14 cellular contexts compared by ENCODE assay signal in genomic region chr4:184293552-184293951, GRCh38.
DNase-seq lines count a peak whose midpoint lies in the region; ATAC-seq, FAIRE-seq and TF ChIP-seq lines count a peak whose summit lies in the region.
"Had no signal": no experiment of that assay in that cellular context is flagged by ENCODE, and none has a peak within 500 bp of the region (broad histone marks: within the 10 kb centered on the region; RNA-seq: fewer than 3 reads in every experiment).

No MANE protein-coding gene starts in this region.

- DNase-seq in Calu3 (peak; percentile 54), NCI-H2029 (lab: John Stamatoyannopoulos, UW) (peak; percentile 76), endothelial cell of umbilical vein (ENCODE audit: low read depth, low spot score) (peak; percentile 74), mucosa of descending colon (peak in 1 of 3 donors; percentile 61), HuH-7.5 (ENCODE audit: low spot score) (no peak), NCI-H446 (lab: John Stamatoyannopoulos, UW) (no peak)
- DNase-seq in activated CD4-positive, alpha-beta memory T cell treated with anti-CD3 and anti-CD28 coated beads for 36 hours, result no peak
- DNase-seq in T-helper 2 cell treated with Interferon-gamma antibody and Interleukin-4, amounts not matched to agents 5 μg/mL and 100 μg/mL, for 36 hours (ENCODE audit: low spot score), result no peak
- DNase-seq: NCI-H524, sigmoid colon had no signal

- no peak overlapping the region for H3K4me2 ChIP-seq in endothelial cell of umbilical vein (ENCODE audit: insufficient read depth, low read length)

- peaks cover under 1% of the 10 kb centered on the region for H3K36me3 Mint-ChIP-seq in Calu3 (ENCODE audit: insufficient read depth, unreplicated experiment)
- H3K36me3 Mint-ChIP-seq in activated CD4-positive, alpha-beta memory T cell treated with anti-CD3 and anti-CD28 coated beads for 36 hours, result no peaks in the 10 kb centered on the region
- no peaks in the 10 kb centered on the region for H3K36me3 Mint-ChIP-seq in T-helper 2 cell treated with Interferon-gamma antibody and Interleukin-4, amounts not matched to agents 5 μg/mL and 100 μg/mL, for 36 hours (ENCODE audit: low read depth)
- H3K36me3 Mint-ChIP-seq: CD8-positive, alpha-beta T cell had no signal

- POLR2A ChIA-PET in endothelial cell of umbilical vein (lab: Charles Lee), result no interaction called here
- POLR2A ChIA-PET in activated CD4-positive, alpha-beta memory T cell treated with anti-CD3 and anti-CD28 coated beads for 36 hours (lab: Charles Lee), result interaction anchor here (1.0 kb wide), 1 partner anchor 28 kb away, joined by 3 read pairs; no protein-coding TSS in a partner anchor

- FAIRE-seq in endothelial cell of umbilical vein (lab: Jason Lieb, UNC), result no peak
- FAIRE-seq: astrocyte, keratinocyte had no signal

- H3K36me3 ChIP-seq in endothelial cell of umbilical vein (ENCODE audit: control insufficient read depth in 2 of 2, extremely low read depth in 1 of 2, insufficient read depth in 2 of 2, low read length in 2 of 2) (no peaks in the 10 kb centered on the region), mucosa of descending colon (ENCODE audit: low read depth) (no peaks in the 10 kb centered on the region)
- H3K36me3 ChIP-seq: sigmoid colon had no signal

- intact Hi-C loops in Calu3 (cut with micrococcal nuclease; ENCODE audit: unreplicated experiment), result loop anchor here (2.0 kb wide), 1 partner anchor 49 kb away; no protein-coding TSS in a partner anchor
- intact Hi-C loops in endothelial cell of umbilical vein (cut with micrococcal nuclease), result no loop called here
- intact Hi-C loops in mucosa of descending colon (cut with DNase I, micrococcal nuclease), result no loop called here
- intact Hi-C loops in activated CD4-positive, alpha-beta memory T cell treated with anti-CD3 and anti-CD28 coated beads for 36 hours (cut with micrococcal nuclease), result no loop called here

- no peak overlapping the region for H3K9ac ChIP-seq in endothelial cell of umbilical vein (replicated peaks; ENCODE audit: extremely low read depth, insufficient read depth, low read length)

- no peaks in the 10 kb centered on the region for H3K79me2 ChIP-seq in endothelial cell of umbilical vein (ENCODE audit: control insufficient read depth, insufficient read depth, low read length)

- TF ChIP-seq CTCF in Calu3 (IDR thresholded peaks at IDR 0.05; ENCODE audit: unreplicated experiment) (no peak), endothelial cell of umbilical vein (IDR thresholded peaks at IDR 0.05; ENCODE audit: extremely low read depth in 1 of 2, insufficient read depth in 1 of 2, low read depth in 1 of 2, low read length in 2 of 2) (no peak), mucosa of descending colon (IDR thresholded peaks at IDR 0.05) (no peak)

- BruUV-seq in Calu3 (replicated peaks; lab: Mats Ljungman, UMichigan) (no TSS peak), endothelial cell of umbilical vein (replicated peaks; lab: Mats Ljungman, UMichigan) (no TSS peak)

- ATAC-seq in mucosa of descending colon, result peak; percentile 91
- ATAC-seq: CD8-positive, alpha-beta T cell had no signal

- no peaks in the 10 kb centered on the region for H3K9me3 Mint-ChIP-seq in Calu3 (ENCODE audit: low read depth, unreplicated experiment)
- H3K9me3 Mint-ChIP-seq in activated CD4-positive, alpha-beta memory T cell treated with anti-CD3 and anti-CD28 coated beads for 36 hours, result no peaks in the 10 kb centered on the region
- no peaks in the 10 kb centered on the region for H3K9me3 Mint-ChIP-seq in T-helper 2 cell treated with Interferon-gamma antibody and Interleukin-4, amounts not matched to agents 5 μg/mL and 100 μg/mL, for 36 hours
- H3K9me3 Mint-ChIP-seq: CD8-positive, alpha-beta T cell had no signal

- no peaks in the 10 kb centered on the region for H3K9me1 ChIP-seq in endothelial cell of umbilical vein (replicated peaks; ENCODE audit: control insufficient read depth, extremely low read depth, insufficient read depth, low read length)

- H3K27me3 ChIP-seq in endothelial cell of umbilical vein (ENCODE audit: control insufficient read depth in 2 of 2, insufficient read depth in 2 of 2, low read length in 2 of 2), result no peaks in the 10 kb centered on the region
- H3K27me3 ChIP-seq: sigmoid colon had no signal

- H3K9me3 ChIP-seq in endothelial cell of umbilical vein (replicated peaks; ENCODE audit: control insufficient read depth, insufficient read depth, low read length), result no peaks in the 10 kb centered on the region
- H3K9me3 ChIP-seq in mucosa of descending colon, result no peaks in the 10 kb centered on the region
- H3K9me3 ChIP-seq: sigmoid colon had no signal

- H2AFZ ChIP-seq in endothelial cell of umbilical vein (ENCODE audit: low read depth, low read length), result no peak overlapping the region

- CTCF ChIA-PET in Calu3 (lab: Charles Lee) (interaction anchor here (1.1 kb wide), 1 partner anchor 49 kb away, joined by 6 read pairs; no protein-coding TSS in a partner anchor), endothelial cell of umbilical vein (lab: Charles Lee) (no interaction called here)
- CTCF ChIA-PET in activated CD4-positive, alpha-beta memory T cell treated with anti-CD3 and anti-CD28 coated beads for 36 hours (lab: Charles Lee), result interaction anchor here (1.0 kb wide), 1 partner anchor 29 kb away, joined by 5 read pairs; no protein-coding TSS in a partner anchor

- no peak for TF ChIP-seq POLR2A in endothelial cell of umbilical vein (IDR thresholded peaks at IDR 0.05; ENCODE audit: low read depth, low read length)

- H3K27ac ChIP-seq in endothelial cell of umbilical vein (ENCODE audit: insufficient read depth, low read depth, low read length), result no peak overlapping the region
- H3K27ac ChIP-seq: epithelial cell of prostate, sigmoid colon had no signal

- no peaks in the 10 kb centered on the region for H4K20me1 ChIP-seq in endothelial cell of umbilical vein (replicated peaks; ENCODE audit: control insufficient read depth, extremely low read depth, insufficient read depth, low read length)

- H3K4me1 ChIP-seq in endothelial cell of umbilical vein (ENCODE audit: control insufficient read depth, extremely low read depth, insufficient read depth, low read length), result no peaks in the 10 kb centered on the region
- peaks cover 14% of the 10 kb centered on the region for H3K4me1 ChIP-seq in mucosa of descending colon (ENCODE audit: low read depth)
- H3K4me1 ChIP-seq: sigmoid colon had no signal

- H3K4me3 Mint-ChIP-seq in Calu3 (ENCODE audit: low read depth, unreplicated experiment), result no peak overlapping the region
- H3K4me3 Mint-ChIP-seq in activated CD4-positive, alpha-beta memory T cell treated with anti-CD3 and anti-CD28 coated beads for 36 hours, result no peak overlapping the region
- no peak overlapping the region for H3K4me3 Mint-ChIP-seq in T-helper 2 cell treated with Interferon-gamma antibody and Interleukin-4, amounts not matched to agents 5 μg/mL and 100 μg/mL, for 36 hours
- H3K4me3 Mint-ChIP-seq: CD8-positive, alpha-beta T cell had no signal

- no peaks in the 10 kb centered on the region for H3K27me3 Mint-ChIP-seq in Calu3 (ENCODE audit: unreplicated experiment)
- H3K27me3 Mint-ChIP-seq in activated CD4-positive, alpha-beta memory T cell treated with anti-CD3 and anti-CD28 coated beads for 36 hours, result peaks cover 3% of the 10 kb centered on the region
- no peaks in the 10 kb centered on the region for H3K27me3 Mint-ChIP-seq in T-helper 2 cell treated with Interferon-gamma antibody and Interleukin-4, amounts not matched to agents 5 μg/mL and 100 μg/mL, for 36 hours (ENCODE audit: low read depth)

- no peak overlapping the region for H3K27ac Mint-ChIP-seq in Calu3 (ENCODE audit: unreplicated experiment)
- H3K27ac Mint-ChIP-seq in activated CD4-positive, alpha-beta memory T cell treated with anti-CD3 and anti-CD28 coated beads for 36 hours, result no peak overlapping the region
- no peak overlapping the region for H3K27ac Mint-ChIP-seq in T-helper 2 cell treated with Interferon-gamma antibody and Interleukin-4, amounts not matched to agents 5 μg/mL and 100 μg/mL, for 36 hours
- H3K27ac Mint-ChIP-seq: CD8-positive, alpha-beta T cell had no signal

- peaks cover 15% of the 10 kb centered on the region for H3K4me1 Mint-ChIP-seq in Calu3 (ENCODE audit: low read depth, unreplicated experiment)
- peaks cover 26% of the 10 kb centered on the region for H3K4me1 Mint-ChIP-seq in activated CD4-positive, alpha-beta memory T cell treated with anti-CD3 and anti-CD28 coated beads for 36 hours (ENCODE audit: low read depth)
- peaks cover 7% of the 10 kb centered on the region for H3K4me1 Mint-ChIP-seq in T-helper 2 cell treated with Interferon-gamma antibody and Interleukin-4, amounts not matched to agents 5 μg/mL and 100 μg/mL, for 36 hours (ENCODE audit: low read depth)

- H3K4me3 ChIP-seq in endothelial cell of umbilical vein (replicated peaks in 1 of 3; ENCODE audit: insufficient read depth in 1 of 3, low read depth in 1 of 3, low read length in 3 of 3) (no peak overlapping the region), mucosa of descending colon (no peak overlapping the region)
- H3K4me3 ChIP-seq: sigmoid colon had no signal

- dilution Hi-C loops in endothelial cell of umbilical vein (cut with MboI; ENCODE audit: extremely low pct_ligation_motif_present, low sequenced_read_pairs), result no loop called here

TF ChIP-seq in endothelial cell of umbilical vein, 7 proteins besides CTCF, POLR2A, EP300 and RAD21:
- TF ChIP-seq FOS (IDR thresholded peaks at IDR 0.05; ENCODE audit: borderline replicate concordance, insufficient read depth, low read length), result no peak
- no peak for TF ChIP-seq JUN (IDR thresholded peaks at IDR 0.05; ENCODE audit: borderline replicate concordance, insufficient read depth, insufficient read length, low read depth)
- TF ChIP-seq MYC (IDR thresholded peaks at IDR 0.05; ENCODE audit: low read depth, low read length), result no peak
- TF ChIP-seq, protein P1, sequence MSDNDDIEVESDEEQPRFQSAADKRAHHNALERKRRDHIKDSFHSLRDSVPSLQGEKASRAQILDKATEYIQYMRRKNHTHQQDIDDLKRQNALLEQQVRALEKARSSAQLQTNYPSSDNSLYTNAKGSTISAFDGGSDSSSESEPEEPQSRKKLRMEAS (IDR thresholded peaks at IDR 0.05; ENCODE audit: insufficient read depth, insufficient read length), result no peak
- no peak for TF ChIP-seq GATA2 (IDR thresholded peaks at IDR 0.05; ENCODE audit: insufficient read depth, insufficient read length, low read depth, low read length)
- TF ChIP-seq POLR2AphosphoS5 (IDR thresholded peaks at IDR 0.05; ENCODE audit: insufficient read depth, low read depth, low read length), result no peak
- TF ChIP-seq EZH2 (IDR thresholded peaks at IDR 0.05; ENCODE audit: borderline replicate concordance, low read depth, low read length, severe bottlenecking), result no peak

Comparison
In these comparisons a context has a peak if more than half of its experiments do, and no peak if none do; other contexts are left out.
1. DNase-seq: peak in Calu3 (single experiment), NCI-H2029 (single experiment) and endothelial cell of umbilical vein (single experiment); none in HuH-7.5 (single experiment), activated CD4-positive, alpha-beta memory T cell treated with anti-CD3 and anti-CD28 coated beads for 36 hours (single experiment), T-helper 2 cell treated with Interferon-gamma antibody and Interleukin-4, amounts not matched to agents 5 μg/mL and 100 μg/mL, for 36 hours (single experiment) and NCI-H446 (0 of 2).